In genomic region chr5:6995115-6995514, GRCh38 we compare ENCODE assay signal across 31 cellular contexts.
"Had no signal": no experiment of that assay in that cellular context is flagged by ENCODE, and none has a peak within 500 bp of the region (broad histone marks: within the 10 kb centered on the region; RNA-seq: fewer than 3 reads in every experiment).

No MANE protein-coding gene starts in this region.

- H3K4me3 ChIP-seq: MG63, PC-9, SJCRH30, SK-N-MC had no signal

- H2AFZ ChIP-seq: PC-9 had no signal

- H3K27me3 ChIP-seq: SJCRH30 had no signal

- DNase-seq: Kasumi-1, KBM-7, MG63, NCI-H1048, NCI-H1092 treated with DMSO at 0.1 percent for 48 hours, NCI-H1105 treated with DMSO at 0.1 percent for 48 hours, NCI-H1417, NCI-H1436, NCI-H1694 treated with DMSO at 0.1 percent for 48 hours, NCI-H187 treated with DMSO at 0.1 percent for 48 hours, NCI-H2029, NCI-H2081, NCI-H2171 treated with DMSO at 0.1 percent for 48 hours, NCI-H2227 treated with DMSO at 0.1 percent for 48 hours, NCI-H345, NCI-H446, NCI-H510A treated with DMSO at 0.1 percent for 48 hours, NCI-H524 treated with DMSO at 0.1 percent for 48 hours, NCI-H526 treated with DMSO at 0.1 percent for 48 hours, NCI-H82, SHP77, SIG-M5, SJCRH30, T-cell had no signal

- H3K27ac ChIP-seq: KMS-11, PC-9, RWPE1, SJCRH30, SK-N-MC had no signal

- H3K36me3 ChIP-seq: MG63, SJCRH30 had no signal

- H3K4me2 ChIP-seq: KMS-11, PC-9 had no signal

- H3K9me3 ChIP-seq: MG63, SJCRH30 had no signal

- H3K4me1 ChIP-seq: SJCRH30 had no signal

- H3K9ac ChIP-seq: KMS-11 had no signal

- ATAC-seq: Panc1, Right ventricle myocardium inferior, SK-N-SH treated with all-trans-retinoic acid at 6 μM for 48 hours, T-cell had no signal
